In genomic region chr19:45947926-45948325, GRCh38 we compare ENCODE assay signal across 1 cellular context.
TF ChIP-seq lines count a peak whose summit lies in the region.

No MANE protein-coding gene starts in this region.

TF ChIP-seq in K562, 482 proteins besides CTCF, POLR2A, EP300 and RAD21:
- TF ChIP-seq SMARCC2 (IDR thresholded peaks at IDR 0.05; ENCODE audit: low read depth) (no peak), ZKSCAN1 (IDR thresholded peaks at IDR 0.05; ENCODE audit: low read depth, low read length) (peak; percentile 34; the same call in 1 of the 2 replicates), HDAC2 (IDR thresholded peaks at IDR 0.05) (no peak)
